Comparison of ENCODE assay signal across 16 cellular contexts in genomic region chr21:34790834-34791233, GRCh38.
"Had no signal": no experiment of that assay in that cellular context is flagged by ENCODE, and none has a peak within 500 bp of the region (broad histone marks: within the 10 kb centered on the region; RNA-seq: fewer than 3 reads in every experiment).

No MANE protein-coding gene starts in this region.

- ATAC-seq: body of pancreas, gastrocnemius medialis, heart right ventricle, left lobe of liver, natural killer cell, sciatic nerve had no signal

- H3K36me3 Mint-ChIP-seq: natural killer cell had no signal

- H3K27ac Mint-ChIP-seq: natural killer cell had no signal

- H3K27ac ChIP-seq: body of pancreas, coronary artery, gastrocnemius medialis, heart right ventricle, upper lobe of left lung had no signal

- DNase-seq: activated CD4-positive, CD25-positive, alpha-beta regulatory T cell; activated naive CD4-positive, alpha-beta T cell treated with anti-CD3 and anti-CD28 coated beads, Interleukin-2, amount 50 U/mL, for 16 hours; amniotic stem cell; body of pancreas; central memory CD4-positive, alpha-beta T cell; effector CD4-positive, alpha-beta T cell; gastrocnemius medialis; heart right ventricle; islet precursor cell; natural killer cell; stimulated activated CD4-positive, alpha-beta T cell treated with anti-CD3 and anti-CD28 coated beads, Interleukin-2, amount 100 ng/mL, for 24 hours; stimulated activated naive CD4-positive, alpha-beta T cell treated with Interleukin-2 at 50 U/mL for 16 hours; upper lobe of left lung had no signal

- H3K27me3 ChIP-seq: body of pancreas, gastrocnemius medialis, upper lobe of left lung had no signal

- H3K9me3 Mint-ChIP-seq: natural killer cell had no signal

- H3K9me3 ChIP-seq: body of pancreas, gastrocnemius medialis, heart right ventricle, upper lobe of left lung had no signal

- H3K4me3 ChIP-seq: body of pancreas, coronary artery, gastrocnemius medialis, heart right ventricle, upper lobe of left lung had no signal
